In the genomic region with DNA sequence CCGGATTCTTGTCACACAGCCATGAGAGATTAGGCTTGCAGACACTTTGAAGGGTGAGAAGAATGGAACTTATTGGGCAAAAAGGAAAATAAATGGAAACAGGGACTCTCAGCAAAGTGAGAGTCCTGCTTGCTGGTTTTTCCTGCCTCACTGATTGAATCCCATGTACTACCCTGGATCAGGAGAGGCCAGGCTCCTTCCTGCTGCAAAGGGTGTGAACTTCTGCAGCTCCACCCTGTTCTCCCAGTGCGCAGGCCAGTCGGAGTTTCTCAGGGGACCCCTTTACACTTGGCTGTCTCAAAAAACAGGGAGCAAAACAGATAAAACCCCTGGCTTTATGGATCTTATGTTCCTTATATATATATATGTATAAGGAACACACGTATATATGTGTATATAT, we compare ENCODE assay signal across 13 cellular contexts.
DNase-seq lines count a peak whose midpoint lies in the region; ATAC-seq and TF ChIP-seq lines count a peak whose summit lies in the region.
"Had no signal": no experiment of that assay in that cellular context is flagged by ENCODE, and none has a peak within 500 bp of the region (broad histone marks: within the 10 kb centered on the region; RNA-seq: fewer than 3 reads in every experiment).

No MANE protein-coding gene starts in this region.

- H3K9me3 ChIP-seq in iPS-18a (ENCODE audit: control insufficient read depth, low read depth, low read length), result no peaks in the 10 kb centered on the region
- H3K9me3 ChIP-seq: breast epithelium, gastrocnemius medialis, MG63 had no signal

- intact Hi-C loops in activated CD4-positive, alpha-beta T cell treated with anti-CD3 and anti-CD28 coated beads, Interleukin-2, amount 10 ng/mL, durations not matched to agents 24 days and 14 days (cut with micrococcal nuclease), result loop anchor here (5.0 kb wide), 2 partner anchors 37 to 113 kb away; no protein-coding TSS in a partner anchor

- H3K27me3 Mint-ChIP-seq in activated CD4-positive, alpha-beta T cell treated with anti-CD3 and anti-CD28 coated beads, Interleukin-2, amount 10 ng/mL, durations not matched to agents 24 days and 14 days, result no peaks in the 10 kb centered on the region
- H3K27me3 Mint-ChIP-seq in stimulated activated naive CD8-positive, alpha-beta T cell treated with anti-CD3 and anti-CD28 coated beads, Interleukin-15, amount 100 ng/mL, for 72 hours, result no peaks in the 10 kb centered on the region

- H3K9ac ChIP-seq in iPS-18a (ENCODE audit: low read length), result no peak overlapping the region

- peaks cover 14% of the 10 kb centered on the region for H3K36me3 Mint-ChIP-seq in activated CD4-positive, alpha-beta T cell treated with anti-CD3 and anti-CD28 coated beads, Interleukin-2, amount 10 ng/mL, durations not matched to agents 24 days and 14 days (ENCODE audit: low read depth)

- H3K4me3 Mint-ChIP-seq in activated CD4-positive, alpha-beta T cell treated with anti-CD3 and anti-CD28 coated beads, Interleukin-2, amount 10 ng/mL, durations not matched to agents 24 days and 14 days, result peak overlapping the region; percentile 37
- peak overlapping the region in 1 of 2 donors; percentile 13 for H3K4me3 Mint-ChIP-seq in stimulated activated naive CD8-positive, alpha-beta T cell treated with anti-CD3 and anti-CD28 coated beads, Interleukin-15, amount 100 ng/mL, for 72 hours

- peaks cover 4% of the 10 kb centered on the region for H3K9me3 Mint-ChIP-seq in activated CD4-positive, alpha-beta T cell treated with anti-CD3 and anti-CD28 coated beads, Interleukin-2, amount 10 ng/mL, durations not matched to agents 24 days and 14 days
- H3K9me3 Mint-ChIP-seq in stimulated activated naive CD8-positive, alpha-beta T cell treated with anti-CD3 and anti-CD28 coated beads, Interleukin-15, amount 100 ng/mL, for 72 hours, result no peaks in the 10 kb centered on the region

- peak overlapping the region; percentile 82 for H3K27ac Mint-ChIP-seq in activated CD4-positive, alpha-beta T cell treated with anti-CD3 and anti-CD28 coated beads, Interleukin-2, amount 10 ng/mL, durations not matched to agents 24 days and 14 days
- H3K27ac Mint-ChIP-seq in stimulated activated naive CD8-positive, alpha-beta T cell treated with anti-CD3 and anti-CD28 coated beads, Interleukin-15, amount 100 ng/mL, for 72 hours, result peak overlapping the region; percentile 51 to 80

- peaks cover 21% of the 10 kb centered on the region for H3K4me1 ChIP-seq in iPS-18a (ENCODE audit: control insufficient read depth, low read depth, low read length)
- H3K4me1 ChIP-seq: gastrocnemius medialis had no signal

- peaks cover 62% of the 10 kb centered on the region for H3K27me3 ChIP-seq in iPS-18a (ENCODE audit: control insufficient read depth, insufficient read depth, low read length)
- H3K27me3 ChIP-seq: breast epithelium, gastrocnemius medialis, MG63 had no signal

- H3K27ac ChIP-seq in VCaP (peak overlapping the region; percentile 81), iPS-18a (ENCODE audit: low read length) (no peak overlapping the region)
- H3K27ac ChIP-seq: gastrocnemius medialis had no signal

- no peaks in the 10 kb centered on the region for H3K36me3 ChIP-seq in iPS-18a (ENCODE audit: control insufficient read depth, low read depth, low read length)
- H3K36me3 ChIP-seq: breast epithelium, gastrocnemius medialis, MG63 had no signal

- no peak for TF ChIP-seq CTCF in VCaP (conservative IDR thresholded peaks at IDR 0.05)

- no peak for DNase-seq in activated CD4-positive, alpha-beta T cell treated with anti-CD3 and anti-CD28 coated beads, Interleukin-2, amount 10 ng/mL, durations not matched to agents 24 days and 14 days
- no peak for DNase-seq in activated CD4-positive, alpha-beta T cell treated with anti-CD3 and anti-CD28 coated beads, Interleukin-2, amount 50 U/mL, for 4 hours
- no peak for DNase-seq in stimulated activated naive CD8-positive, alpha-beta T cell treated with anti-CD3 and anti-CD28 coated beads, Interleukin-15, amount 100 ng/mL, for 72 hours
- DNase-seq in iPS-NIHi7 (ENCODE audit: extremely low spot score) (no peak), H4 (ENCODE audit: low spot score) (no peak), RPMI8226 (no peak)
- DNase-seq: effector CD8-positive, alpha-beta T cell; gastrocnemius medialis; MG63; SHP77 treated with DMSO at 0.1 percent for 48 hours had no signal

- no peak for ATAC-seq in stimulated activated naive CD8-positive, alpha-beta T cell treated with anti-CD3 and anti-CD28 coated beads, Interleukin-15, amount 100 ng/mL, for 72 hours
- ATAC-seq: gastrocnemius medialis had no signal

- H3K4me1 Mint-ChIP-seq in activated CD4-positive, alpha-beta T cell treated with anti-CD3 and anti-CD28 coated beads, Interleukin-2, amount 10 ng/mL, durations not matched to agents 24 days and 14 days, result peaks cover 53% of the 10 kb centered on the region
- peaks cover 67% of the 10 kb centered on the region for H3K4me1 Mint-ChIP-seq in stimulated activated naive CD8-positive, alpha-beta T cell treated with anti-CD3 and anti-CD28 coated beads, Interleukin-15, amount 100 ng/mL, for 72 hours

- H3K4me3 ChIP-seq in iPS-18a (ENCODE audit: low read length), result peak overlapping the region; percentile 45
- H3K4me3 ChIP-seq: breast epithelium, gastrocnemius medialis, MG63 had no signal
